In the genomic region with DNA sequence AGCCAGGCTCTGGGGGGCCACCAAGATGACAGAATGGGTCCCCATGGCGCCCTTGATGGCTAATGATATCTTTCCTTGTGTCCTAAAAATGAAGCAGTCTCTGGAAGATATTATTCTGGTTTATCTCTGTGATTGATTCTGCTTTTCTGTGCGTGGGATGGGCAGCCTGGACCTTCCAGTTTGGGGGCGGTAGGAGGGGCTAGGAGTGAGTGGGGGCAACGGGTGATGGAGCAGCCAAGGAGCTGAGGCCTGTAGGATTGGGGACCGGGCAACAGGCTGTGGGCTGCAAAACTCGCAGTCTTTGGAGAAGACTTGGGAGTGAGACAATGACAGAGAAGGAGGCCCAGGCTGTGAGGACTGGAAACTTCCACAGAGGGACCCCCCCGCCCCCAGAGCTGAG, we compare ENCODE assay signal across 15 cellular contexts. TPM values are rescaled to one million over a fixed set of nuclear protein-coding genes. Genes with fewer than 3 reads are reported as not detected.
A peak's percentile ranks its signal among the peaks of the same experiment; 100 is the strongest.
DNase-seq lines count a peak whose midpoint lies in the region; ATAC-seq and TF ChIP-seq lines count a peak whose summit lies in the region.
"Had no signal": no experiment of that assay in that cellular context is flagged by ENCODE, and none has a peak within 500 bp of the region (broad histone marks: within the 10 kb centered on the region; RNA-seq: fewer than 3 reads in every experiment).

No MANE protein-coding gene starts in this region.

- H3F3A ChIP-seq in neural progenitor cell (ENCODE audit: low read depth) = no peaks in the 10 kb centered on the region

- ATAC-seq in IMR-90 (ENCODE audit: low read depth) (no peak), SK-N-SH treated with all-trans-retinoic acid at 6 μM for 48 hours (no peak)
- ATAC-seq: GM23338, HepG2 had no signal

- no peak overlapping the region for H3K14ac ChIP-seq in IMR-90 (replicated peaks; ENCODE audit: low read depth, low read length)

- 85% methylated on average over 4 of the region's 7 CpGs; no CpG with 5 or more reads in 1 of the 2 experiments for WGBS in IMR-90 (ENCODE audit: extremely low coverage in 2 of 2, insufficient read length in 1 of 2), 2 experiments

- H3K4me3 ChIP-seq in IMR-90 (ENCODE audit: insufficient read depth, low read depth, low read length) = no peak overlapping the region
- H3K4me3 ChIP-seq in neural progenitor cell = no peak overlapping the region
- H3K4me3 ChIP-seq in vagina = no peak overlapping the region
- H3K4me3 ChIP-seq: GM23338 had no signal

- H3K27me3 Mint-ChIP-seq in glutamatergic neuron (ENCODE audit: unreplicated experiment) (peaks cover 7% of the 10 kb centered on the region), neural progenitor cell (ENCODE audit: insufficient read depth, low read depth) (peaks cover 17% of the 10 kb centered on the region)

- intact Hi-C loops in IMR-90 (cut with micrococcal nuclease) (no loop called here), vagina (cut with DNase I) (no loop called here)

- H3K4me1 ChIP-seq in IMR-90 (ENCODE audit: control insufficient read depth, insufficient read depth, low read length) (peaks cover 16% of the 10 kb centered on the region), neural progenitor cell (peaks cover 7% of the 10 kb centered on the region), vagina (peaks cover 67% of the 10 kb centered on the region)
- H3K4me1 ChIP-seq: BE2C, Caco-2 had no signal

- H3K4me2 ChIP-seq in IMR-90 (ENCODE audit: low read depth, low read length) = no peak overlapping the region
- H3K4me2 ChIP-seq in neural progenitor cell = no peak overlapping the region
- H3K4me2 ChIP-seq: GM23338 had no signal

- no peak overlapping the region for H3K9ac ChIP-seq in IMR-90 (ENCODE audit: low read depth, low read length)
- no peak overlapping the region for H3K9ac ChIP-seq in neural progenitor cell

- no peak overlapping the region for H3K23ac ChIP-seq in IMR-90 (ENCODE audit: low read depth, low read length)

- peaks cover 33% of the 10 kb centered on the region for H3K9me1 ChIP-seq in IMR-90 (ENCODE audit: insufficient read depth, low read length)

- no peak overlapping the region for H4K5ac ChIP-seq in IMR-90 (ENCODE audit: low read depth, low read length)

- H3K9me3 ChIP-seq in IMR-90 (ENCODE audit: control insufficient read depth, insufficient read depth, low read length) (no peaks in the 10 kb centered on the region), neural progenitor cell (ENCODE audit: low read depth) (no peaks in the 10 kb centered on the region), vagina (no peaks in the 10 kb centered on the region)
- H3K9me3 ChIP-seq: BE2C, Caco-2 had no signal

- in situ Hi-C loops in IMR-90 (cut with MboI; ENCODE audit: low sequenced_read_pairs) = no loop called here

- H2AK5ac ChIP-seq in IMR-90 (ENCODE audit: low read depth, low read length) = peak overlapping the region; percentile 22; the same call in 1 of the 2 replicates

- H3K18ac ChIP-seq in IMR-90 (ENCODE audit: low read depth, low read length) = no peak overlapping the region

- TF ChIP-seq RAD21 in IMR-90 (IDR thresholded peaks at IDR 0.05; ENCODE audit: low read length) = no peak

- peaks cover 16 to 97% of the 10 kb centered on the region in 2 experiments for H3K79me1 ChIP-seq in IMR-90 (ENCODE audit: low read depth in 1 of 2, low read length in 2 of 2)

- H3K36me3 ChIP-seq in IMR-90 (ENCODE audit: control insufficient read depth, insufficient read depth, low read length) = peaks cover 26% of the 10 kb centered on the region
- H3K36me3 ChIP-seq in neural progenitor cell = no peaks in the 10 kb centered on the region
- H3K36me3 ChIP-seq in vagina = no peaks in the 10 kb centered on the region
- H3K36me3 ChIP-seq: BE2C had no signal

- peaks cover 83% of the 10 kb centered on the region for H4K20me1 ChIP-seq in IMR-90 (ENCODE audit: insufficient read depth, low read length)
- no peaks in the 10 kb centered on the region for H4K20me1 ChIP-seq in neural progenitor cell (ENCODE audit: low read depth)

- H3K27ac ChIP-seq in IMR-90 (ENCODE audit: insufficient read depth, low read length) = no peak overlapping the region
- H3K27ac ChIP-seq in neural progenitor cell = no peak overlapping the region
- peak overlapping the region; percentile 92 for H3K27ac ChIP-seq in vagina

- no peak overlapping the region for H2BK15ac ChIP-seq in IMR-90 (ENCODE audit: low read depth, low read length)

- H3K56ac ChIP-seq in IMR-90 (ENCODE audit: extremely low read depth, insufficient read depth, low read length) = no peak overlapping the region

- H3K27ac Mint-ChIP-seq in glutamatergic neuron (ENCODE audit: unreplicated experiment) = peak overlapping the region; percentile 33
- H3K27ac Mint-ChIP-seq in neural progenitor cell = peak overlapping the region; percentile 90
- H3K27ac Mint-ChIP-seq: CD4-positive, CD25-positive, alpha-beta regulatory T cell; GM23338 had no signal

- no peak overlapping the region for H4K8ac ChIP-seq in IMR-90 (ENCODE audit: low read depth in 2 of 2, low read length in 2 of 2)

- no TSS peak for BruUV-seq in IMR-90 (replicated peaks; lab: Mats Ljungman, UMichigan)

- no peak overlapping the region for H2BK20ac ChIP-seq in IMR-90 (ENCODE audit: low read depth, low read length)

- POLR2A ChIA-PET in IMR-90 (lab: Charles Lee; ENCODE audit: unreplicated experiment) = no interaction called here

- H3K4me3 Mint-ChIP-seq in glutamatergic neuron (ENCODE audit: unreplicated experiment) = peak overlapping the region; percentile 32
- no peak overlapping the region for H3K4me3 Mint-ChIP-seq in neural progenitor cell
- H3K4me3 Mint-ChIP-seq: CD4-positive, CD25-positive, alpha-beta regulatory T cell; GM23338 had no signal

- CTCF ChIA-PET in IMR-90 (lab: Yijun Ruan, JAX) = no interaction called here

- dilution Hi-C loops in IMR-90 (cut with HindIII; ENCODE audit: low sequenced_read_pairs, unreplicated experiment) = no loop called here

- no peaks in the 10 kb centered on the region for H3K79me2 ChIP-seq in neural progenitor cell (ENCODE audit: low read depth)

- TF ChIP-seq POLR2A in IMR-90 (IDR thresholded peaks at IDR 0.05; ENCODE audit: low read depth, low read length) (no peak), vagina (IDR thresholded peaks at IDR 0.05) (no peak)

- no peaks in the 10 kb centered on the region for H3K36me3 Mint-ChIP-seq in glutamatergic neuron (ENCODE audit: unreplicated experiment)
- H3K36me3 Mint-ChIP-seq in neural progenitor cell = no peaks in the 10 kb centered on the region
- H3K36me3 Mint-ChIP-seq: CD4-positive, CD25-positive, alpha-beta regulatory T cell had no signal

- H2BK5ac ChIP-seq in IMR-90 (ENCODE audit: low read depth, low read length, poor library complexity, severe bottlenecking) = no peak overlapping the region

- peaks cover 12% of the 10 kb centered on the region for H3K9me3 Mint-ChIP-seq in glutamatergic neuron (ENCODE audit: unreplicated experiment)
- no peaks in the 10 kb centered on the region for H3K9me3 Mint-ChIP-seq in neural progenitor cell
- H3K9me3 Mint-ChIP-seq: GM23338 had no signal

- no peak overlapping the region for H2AFZ ChIP-seq in IMR-90 (replicated peaks; ENCODE audit: low read length, poor library complexity)
- H2AFZ ChIP-seq in neural progenitor cell (replicated peaks) = no peak overlapping the region
- H2AFZ ChIP-seq: GM23338 had no signal

- no peak overlapping the region for H4K91ac ChIP-seq in IMR-90 (ENCODE audit: insufficient read depth, low read depth, low read length)

- peaks cover 39% of the 10 kb centered on the region for H3K4me1 Mint-ChIP-seq in glutamatergic neuron (ENCODE audit: low read depth, unreplicated experiment)
- peaks cover 27% of the 10 kb centered on the region for H3K4me1 Mint-ChIP-seq in neural progenitor cell

- no peak overlapping the region for H2BK120ac ChIP-seq in IMR-90 (ENCODE audit: low read depth, low read length)

- no peak overlapping the region for H2AK9ac ChIP-seq in IMR-90 (replicated peaks; ENCODE audit: low read depth, low read length, poor library complexity)

- DNase-seq in IMR-90 (no peak), glutamatergic neuron (no peak), neural progenitor cell (ENCODE audit: low spot score) (no peak), vagina (ENCODE audit: extremely low spot score in 2 of 2) (no peak), SIG-M5 (lab: John Stamatoyannopoulos, UW) (no peak), dedifferentiated amniotic fluid mesenchymal stem cell (ENCODE audit: extremely low spot score) (no peak)
- DNase-seq: ACHN; BE2C; C1 segment of cervical spinal cord; Caco-2; CD4-positive, CD25-positive, alpha-beta regulatory T cell; HCEC 1CT had no signal

- no peak overlapping the region for H3K4ac ChIP-seq in IMR-90 (ENCODE audit: low read depth, low read length)

- no peak for TF ChIP-seq CTCF in IMR-90 (conservative IDR thresholded peaks at IDR 0.05; ENCODE audit: low read depth, low read length)
- TF ChIP-seq CTCF in glutamatergic neuron (IDR thresholded peaks at IDR 0.05; ENCODE audit: partially characterized antibody, unreplicated experiment) = no peak
- no peak for TF ChIP-seq CTCF in neural progenitor cell (IDR thresholded peaks at IDR 0.05)
- TF ChIP-seq CTCF in vagina (IDR thresholded peaks at IDR 0.05) = no peak

- H3K27me3 ChIP-seq in IMR-90 (ENCODE audit: control insufficient read depth, insufficient read depth, low read length) = no peaks in the 10 kb centered on the region
- no peaks in the 10 kb centered on the region for H3K27me3 ChIP-seq in neural progenitor cell
- no peaks in the 10 kb centered on the region for H3K27me3 ChIP-seq in vagina
- H3K27me3 ChIP-seq: BE2C had no signal

RNA-seq across cellular contexts. Expression of a gene that starts 8.8 kb away (rescaled TPM):
- total RNA-seq in IMR-90 (2012; rRNA removed) (12.7 and 13.1 TPM in 2 replicates), glutamatergic neuron (ENCODE audit: unreplicated experiment) (2.3 TPM), neural progenitor cell (ENCODE audit: low replicate concordance) (1.5 and 5.2 TPM in 2 replicates), vagina (43.7 TPM)
- 35.5 and 45.9 TPM in 2 replicates for polyA plus RNA-seq in IMR-90 (2012; rRNA removed)
- polyA plus RNA-seq in IMR-90 (2012; cell fraction: cytosol; rRNA removed) = 19.5 and 46.6 TPM in 2 replicates
- polyA plus RNA-seq in IMR-90 (2012; cell fraction: nucleus; rRNA removed; ENCODE audit: low replicate concordance) = 10.2 and 29.0 TPM in 2 replicates
- total RNA-seq: Caco-2; CD4-positive, CD25-positive, alpha-beta regulatory T cell; HepG2 had no signal
- polyA plus RNA-seq: CD4-positive, CD25-positive, alpha-beta regulatory T cell had no signal

RNA-seq across cellular contexts. Expression of a gene that starts 32.3 kb away (rescaled TPM):
- total RNA-seq in IMR-90 (2012; rRNA removed) (9.4 and 9.7 TPM in 2 replicates), glutamatergic neuron (ENCODE audit: unreplicated experiment) (25.4 TPM), neural progenitor cell (ENCODE audit: low replicate concordance) (9.2 and 21.1 TPM in 2 replicates), vagina (18.9 TPM)
- polyA plus RNA-seq in IMR-90 (2012; rRNA removed) = 28.9 and 31.4 TPM in 2 replicates
- 22.2 and 27.8 TPM in 2 replicates for polyA plus RNA-seq in IMR-90 (2012; cell fraction: cytosol; rRNA removed)
- polyA plus RNA-seq in IMR-90 (2012; cell fraction: nucleus; rRNA removed; ENCODE audit: low replicate concordance) = 42.0 and 79.1 TPM in 2 replicates

RNA-seq across cellular contexts. Expression of a gene that starts 48.3 kb away (rescaled TPM):
- 67.8 and 68.1 TPM in 2 replicates for total RNA-seq in IMR-90 (2012; rRNA removed)
- 88.1 and 108 TPM in 2 replicates for polyA plus RNA-seq in IMR-90 (2012; rRNA removed)
- polyA plus RNA-seq in IMR-90 (2012; cell fraction: cytosol; rRNA removed) = 57.5 and 92.6 TPM in 2 replicates
- polyA plus RNA-seq in IMR-90 (2012; cell fraction: nucleus; rRNA removed; ENCODE audit: low replicate concordance) = 56.2 and 66.4 TPM in 2 replicates
- total RNA-seq in glutamatergic neuron (ENCODE audit: unreplicated experiment) = 62.6 TPM
- 22.2 and 29.8 TPM in 2 replicates for total RNA-seq in neural progenitor cell (ENCODE audit: low replicate concordance)
- 15.5 TPM for total RNA-seq in vagina

RNA-seq across cellular contexts. Expression of a gene that starts 53.3 kb away (rescaled TPM):
- total RNA-seq in IMR-90 (2012; rRNA removed) (not detected in 2 replicates), glutamatergic neuron (ENCODE audit: unreplicated experiment) (0.56 TPM), neural progenitor cell (ENCODE audit: low replicate concordance) (not detected in 2 replicates), vagina (not detected)
- 0.09 and 0.20 TPM in 2 replicates for polyA plus RNA-seq in IMR-90 (2012; rRNA removed)
- 0.06 and 0.19 TPM in 2 replicates for polyA plus RNA-seq in IMR-90 (2012; cell fraction: cytosol; rRNA removed)
- polyA plus RNA-seq in IMR-90 (2012; cell fraction: nucleus; rRNA removed; ENCODE audit: low replicate concordance) = 0.42 and 0.54 TPM in 2 replicates
- total RNA-seq: Caco-2; CD4-positive, CD25-positive, alpha-beta regulatory T cell; GM23338; HepG2 had no signal
- polyA plus RNA-seq: CD4-positive, CD25-positive, alpha-beta regulatory T cell; GM23338; HepG2 had no signal
